14 cellular contexts compared by ENCODE assay signal in genomic region chr10:30114871-30115270, GRCh38. TPM values are rescaled to one million over a fixed set of nuclear protein-coding genes. Genes with fewer than 3 reads are reported as not detected.
DNase-seq lines count a peak whose midpoint lies in the region; ATAC-seq, FAIRE-seq and TF ChIP-seq lines count a peak whose summit lies in the region.
"Had no signal": no experiment of that assay in that cellular context is flagged by ENCODE, and none has a peak within 500 bp of the region (broad histone marks: within the 10 kb centered on the region; RNA-seq: fewer than 3 reads in every experiment).

No MANE protein-coding gene starts in this region.

- FAIRE-seq in astrocyte (lab: Jason Lieb, UNC) = no peak

- peaks cover 11% of the 10 kb centered on the region for H3K4me1 ChIP-seq in astrocyte (ENCODE audit: insufficient read depth, low read length)
- H3K4me1 ChIP-seq in rectal smooth muscle tissue (ENCODE audit: control insufficient read depth, insufficient read depth, low read length) = peaks cover 18% of the 10 kb centered on the region

- peak overlapping the region; percentile 42 for H3K9ac ChIP-seq in astrocyte (ENCODE audit: low read length)
- H3K9ac ChIP-seq in rectal smooth muscle tissue (ENCODE audit: low read length) = no peak overlapping the region

- intact Hi-C loops in left ventricle myocardium superior (cut with micrococcal nuclease) = no loop called here

- H3K4me2 ChIP-seq in astrocyte (ENCODE audit: low read length) = peak overlapping the region; percentile 82

- peak overlapping the region; percentile 53 for H2AFZ ChIP-seq in astrocyte (ENCODE audit: low read depth, low read length)

- peak overlapping the region; percentile 76 for H3K4me3 Mint-ChIP-seq in astrocyte (ENCODE audit: unreplicated experiment)
- H3K4me3 Mint-ChIP-seq: activated CD4-positive, alpha-beta T cell treated with anti-CD3 and anti-CD28 coated beads, Interleukin-2, amount 10 ng/mL, durations not matched to agents 24 days and 14 days; CD8-positive, alpha-beta T cell had no signal

- DNase-seq in LNCaP clone FGC (ENCODE audit: low read depth) = peak; percentile 22
- peak; percentile 37 for DNase-seq in astrocyte (ENCODE audit: low read depth)
- no peak for DNase-seq in left ventricle myocardium superior
- DNase-seq in cerebellum (ENCODE audit: low spot score) = no peak
- DNase-seq in activated T-cell treated with anti-CD3 and anti-CD28 coated beads for 4 hours = no peak
- DNase-seq in foreskin melanocyte = no peak
- no peak for DNase-seq in GM13976 (ENCODE audit: low spot score)
- DNase-seq: activated CD4-positive, alpha-beta T cell treated with anti-CD3 and anti-CD28 coated beads, Interleukin-2, amount 10 ng/mL, durations not matched to agents 24 days and 14 days; activated gamma-delta T cell treated with Interleukin-2 at 50 U/mL for 16 hours; CD8-positive, alpha-beta T cell; effector CD4-positive, alpha-beta T cell; Karpas-422; NCI-H774 had no signal

- H4K20me1 ChIP-seq in astrocyte (ENCODE audit: insufficient read depth, low read length) = no peaks in the 10 kb centered on the region

- peak overlapping the region; percentile 75 for H3K27ac Mint-ChIP-seq in astrocyte (ENCODE audit: unreplicated experiment)
- H3K27ac Mint-ChIP-seq: activated CD4-positive, alpha-beta T cell treated with anti-CD3 and anti-CD28 coated beads, Interleukin-2, amount 10 ng/mL, durations not matched to agents 24 days and 14 days; CD8-positive, alpha-beta T cell had no signal

- H3K36me3 Mint-ChIP-seq in astrocyte (ENCODE audit: low read depth, unreplicated experiment) = peaks cover 2% of the 10 kb centered on the region
- H3K36me3 Mint-ChIP-seq: CD8-positive, alpha-beta T cell had no signal

- peaks cover 3% of the 10 kb centered on the region for H3K9me3 ChIP-seq in astrocyte (ENCODE audit: insufficient read depth, low read depth, low read length)

- H3K27me3 ChIP-seq in astrocyte (ENCODE audit: insufficient read depth, low read length) = peaks cover 9% of the 10 kb centered on the region
- H3K27me3 ChIP-seq in rectal smooth muscle tissue (ENCODE audit: control insufficient read depth, insufficient read depth, low read length) = no peaks in the 10 kb centered on the region

- peak; percentile 48 for ATAC-seq in left ventricle myocardium superior
- ATAC-seq: CD8-positive, alpha-beta T cell had no signal

- no peaks in the 10 kb centered on the region for H3K79me2 ChIP-seq in astrocyte (ENCODE audit: insufficient read depth, low read length)

- H3K4me3 ChIP-seq in LNCaP clone FGC (ENCODE audit: low read depth, low read length) = no peak overlapping the region
- H3K4me3 ChIP-seq in astrocyte (ENCODE audit: insufficient read depth, low read depth, low read length) = peak overlapping the region; percentile 43
- peak overlapping the region; percentile 22 for H3K4me3 ChIP-seq in rectal smooth muscle tissue (ENCODE audit: low read length)

- no peaks in the 10 kb centered on the region for H3K36me3 ChIP-seq in astrocyte (ENCODE audit: insufficient read depth, low read length)
- H3K36me3 ChIP-seq in rectal smooth muscle tissue (ENCODE audit: control insufficient read depth, insufficient read depth, low read length) = no peaks in the 10 kb centered on the region

- H3K9me3 Mint-ChIP-seq in astrocyte (ENCODE audit: unreplicated experiment) = peaks cover 4% of the 10 kb centered on the region
- H3K9me3 Mint-ChIP-seq: CD8-positive, alpha-beta T cell had no signal

- H3K27ac ChIP-seq in astrocyte (ENCODE audit: low read depth, low read length) (no peak overlapping the region), rectal smooth muscle tissue (ENCODE audit: low read depth, low read length) (peak overlapping the region; percentile 85)

- in situ Hi-C loops in GM13976 (cut with MboI; ENCODE audit: low sequenced_read_pairs, unreplicated experiment) = no loop called here

- TF ChIP-seq CTCF in LNCaP clone FGC (IDR thresholded peaks at IDR 0.05; ENCODE audit: control insufficient read depth, extremely low read depth, insufficient read depth) (no peak), astrocyte (IDR thresholded peaks at IDR 0.05; ENCODE audit: insufficient read depth, low read depth, low read length) (no peak), GM13976 (IDR thresholded peaks at IDR 0.05; ENCODE audit: borderline replicate concordance, control extremely low read depth, extremely low read depth, insufficient read depth, missing control alignments) (no peak)

- H3K4me1 Mint-ChIP-seq in astrocyte (ENCODE audit: low read depth, unreplicated experiment) = peaks cover 18% of the 10 kb centered on the region

- H3K27me3 Mint-ChIP-seq in astrocyte (ENCODE audit: low read depth, unreplicated experiment) = peaks cover 2% of the 10 kb centered on the region

RNA-seq across cellular contexts. Expression of gene JCAD, which starts 55.5 kb away (rescaled TPM):
- total RNA-seq in astrocyte (27.3 and 29.0 TPM in 2 replicates), left ventricle myocardium superior (30.4 TPM), cerebellum (19.0 TPM)
- total RNA-seq: CD8-positive, alpha-beta T cell had no signal

Comparison
In these comparisons a context has a peak if more than half of its experiments do, and no peak if none do; other contexts are left out.
1. DNase-seq: peak in LNCaP clone FGC (single experiment) and astrocyte (single experiment); none in left ventricle myocardium superior (single experiment), cerebellum (single experiment), activated T-cell treated with anti-CD3 and anti-CD28 coated beads for 4 hours (single experiment), foreskin melanocyte (single experiment) and GM13976 (single experiment).